In genomic region chr1:67832737-67833594, GRCh38 we compare ENCODE assay signal across 8 cellular contexts. TPM values are rescaled to one million over a fixed set of nuclear protein-coding genes. Genes with fewer than 3 reads are reported as not detected.
DNase-seq lines count a peak whose midpoint lies in the region; ATAC-seq and TF ChIP-seq lines count a peak whose summit lies in the region.

GNG12 (minus strand) TSS chr1:67833467; CDS start chr1:67707686, 125,781 bp downstream.

- peak within 1 kb of the TSS; percentile 72 for H2AFZ ChIP-seq in trophoblast cell (ENCODE audit: insufficient read depth, low read length, poor library complexity)

- H3K14ac ChIP-seq in trophoblast cell (ENCODE audit: low read length): peak within 1 kb of the TSS; percentile 90

- H3K36me3 Mint-ChIP-seq in Calu3 (ENCODE audit: insufficient read depth, unreplicated experiment): peaks cover 31% of the 10 kb centered on the region

- H2BK12ac ChIP-seq in trophoblast cell (ENCODE audit: low read length): peak within 1 kb of the TSS; percentile 47

- peak within 1 kb of the TSS; percentile 98 for H3K27ac Mint-ChIP-seq in Calu3 (ENCODE audit: unreplicated experiment)

- intact Hi-C loops in Calu3 (cut with micrococcal nuclease; ENCODE audit: unreplicated experiment): loop anchor here (2.0 to 5.0 kb wide), 2 partner anchors 62 to 301 kb away; no protein-coding TSS in a partner anchor
- intact Hi-C loops in ascending aorta (cut with DNase I): loop anchor here (1.0 to 10.0 kb wide), 7 partner anchors 18 to 908 kb away; partner anchors contain the start of genes DNAI4, GADD45A and MIER1
- intact Hi-C loops in left ventricle myocardium superior (cut with micrococcal nuclease): loop anchor here (5.0 kb wide), 1 partner anchor 56 kb away; no protein-coding TSS in a partner anchor

- H3K23ac ChIP-seq in trophoblast cell (ENCODE audit: low read length): no peak within 1 kb of the TSS

- H2AK5ac ChIP-seq in trophoblast cell (ENCODE audit: low read length): no peak within 1 kb of the TSS

- H3K4me2 ChIP-seq in trophoblast cell (ENCODE audit: low read length): peak within 1 kb of the TSS; percentile 96

- peak within 1 kb of the TSS; percentile 80 for H2BK120ac ChIP-seq in trophoblast cell (ENCODE audit: insufficient read depth, low read length, poor library complexity)

- H3K27me3 ChIP-seq in ascending aorta (no peaks in the 10 kb centered on the region), trophoblast cell (ENCODE audit: insufficient read depth, low read length) (no peaks in the 10 kb centered on the region)

- WGBS in trophoblast cell (ENCODE audit: extremely low coverage, insufficient coverage, insufficient read length): no CpG with 5 or more reads among the region's 93 CpGs

- H3K27ac ChIP-seq in ascending aorta (peak within 1 kb of the TSS; percentile 93 to 96), trophoblast cell (ENCODE audit: low read depth, low read length) (peak within 1 kb of the TSS; percentile 60)

- H3K27me3 Mint-ChIP-seq in Calu3 (ENCODE audit: unreplicated experiment): no peaks in the 10 kb centered on the region

- peak within 1 kb of the TSS; percentile 95 for H3K4me3 Mint-ChIP-seq in Calu3 (ENCODE audit: low read depth, unreplicated experiment)

- H4K12ac ChIP-seq in trophoblast cell (ENCODE audit: low read depth, low read length): peak within 1 kb of the TSS; percentile 87

- peak within 1 kb of the TSS; percentile 52 for H3K4ac ChIP-seq in trophoblast cell (ENCODE audit: low read depth, low read length)

- peak within 1 kb of the TSS; percentile 93 for H4K8ac ChIP-seq in trophoblast cell (ENCODE audit: low read depth, low read length)

- no peaks in the 10 kb centered on the region for H3K9me3 Mint-ChIP-seq in Calu3 (ENCODE audit: low read depth, unreplicated experiment)

- TF ChIP-seq CTCF in Calu3 (IDR thresholded peaks at IDR 0.05; ENCODE audit: unreplicated experiment): no peak
- no peak for TF ChIP-seq CTCF in ascending aorta (IDR thresholded peaks at IDR 0.05)

- peak; percentile 60 for ATAC-seq in GM21576 (IDR thresholded peaks at IDR 0.05; ENCODE audit: unreplicated experiment)
- peak; percentile 91 for ATAC-seq in left ventricle myocardium superior
- no peak for ATAC-seq in HG03378 (IDR thresholded peaks at IDR 0.05; ENCODE audit: unreplicated experiment)

- peaks cover 12% of the 10 kb centered on the region for H3K79me1 ChIP-seq in trophoblast cell (ENCODE audit: low read length)

- H3K4me3 ChIP-seq in ascending aorta (peak within 1 kb of the TSS; percentile 70 to 85), trophoblast cell (ENCODE audit: low read depth, low read length) (peak within 1 kb of the TSS; percentile 84)

- no TSS peak for BruUV-seq in Calu3 (replicated peaks; lab: Mats Ljungman, UMichigan)

- H4K91ac ChIP-seq in trophoblast cell (ENCODE audit: low read depth, low read length): peak within 1 kb of the TSS; percentile 95

- peaks cover 13% of the 10 kb centered on the region for H3K4me1 Mint-ChIP-seq in Calu3 (ENCODE audit: low read depth, unreplicated experiment)

- peaks cover 6% of the 10 kb centered on the region for H3K79me2 ChIP-seq in trophoblast cell (ENCODE audit: control insufficient read depth, insufficient read depth, low read length, poor library complexity)

- peak within 1 kb of the TSS; percentile 82 for H3K9ac ChIP-seq in trophoblast cell (ENCODE audit: low read length)

- peak; percentile 84 for DNase-seq in Calu3
- peak; percentile 87 for DNase-seq in NCI-H82 (lab: John Stamatoyannopoulos, UW)
- DNase-seq in ascending aorta (ENCODE audit: low spot score in 2 of 2): peak; percentile 14 to 81
- DNase-seq in left ventricle myocardium superior: peak; percentile 84
- peak; percentile 73 to 86 for DNase-seq in trophoblast cell
- no peak for DNase-seq in NCI-H128 (lab: John Stamatoyannopoulos, UW; ENCODE audit: unreplicated experiment)

- H3K4me1 ChIP-seq in ascending aorta (peaks cover 4 to 29% of the 10 kb centered on the region in 2 donors), trophoblast cell (ENCODE audit: control insufficient read depth in 1 of 2, insufficient read depth in 2 of 2, low read length in 2 of 2) (peaks cover 2 to 3% of the 10 kb centered on the region in 2 experiments)

- H3K9me3 ChIP-seq in ascending aorta (no peaks in the 10 kb centered on the region), trophoblast cell (ENCODE audit: insufficient read depth, low read depth, low read length) (no peaks in the 10 kb centered on the region)

- CTCF ChIA-PET in Calu3 (lab: Charles Lee): interaction anchor here (0.6 to 2.5 kb wide), 4 partner anchors 14 to 279 kb away, joined by 3 to 10 read pairs (median 4); no protein-coding TSS in a partner anchor

- H3K18ac ChIP-seq in trophoblast cell (ENCODE audit: low read length): peak within 1 kb of the TSS; percentile 89

- H3K36me3 ChIP-seq in ascending aorta (peaks cover 0 to 4% of the 10 kb centered on the region in 2 donors), trophoblast cell (ENCODE audit: control insufficient read depth in 1 of 2, insufficient read depth in 2 of 2, low read length in 2 of 2) (no peaks in the 10 kb centered on the region)

- peak within 1 kb of the TSS; percentile 70 for H2BK5ac ChIP-seq in trophoblast cell (ENCODE audit: low read depth, low read length, poor library complexity)

RNA-seq across cellular contexts. Expression of gene GNG12, which starts in this region (rescaled TPM):
- total RNA-seq in Calu3 (2022) (72.2 and 85.6 TPM in 2 replicates), ascending aorta (71.2 TPM), left ventricle myocardium superior (34.1 TPM)
- polyA plus RNA-seq in trophoblast cell (2013): 44.5 and 46.2 TPM in 2 replicates
